ENCODE assay signal across 9 cellular contexts in genomic region chr1:44803312-44804095, GRCh38. TPM values are rescaled to one million over a fixed set of nuclear protein-coding genes. Genes with fewer than 3 reads are reported as not detected.
DNase-seq lines count a peak whose midpoint lies in the region; ATAC-seq, FAIRE-seq and TF ChIP-seq lines count a peak whose summit lies in the region.
"Had no signal": no experiment of that assay in that cellular context is flagged by ENCODE, and none has a peak within 500 bp of the region (broad histone marks: within the 10 kb centered on the region; RNA-seq: fewer than 3 reads in every experiment).

No MANE protein-coding gene starts in this region.

- DNase-seq in AG10803 (ENCODE audit: low read depth) (no peak), kidney tubule cell (ENCODE audit: low spot score) (peak; percentile 87), 8988T (no peak), GM12892 (ENCODE audit: insufficient read length) (no peak)
- DNase-seq in activated CD8-positive, alpha-beta T cell treated with anti-CD3 and anti-CD28 coated beads for 36 hours = no peak
- DNase-seq: NCI-H1092 treated with DMSO at 0.1 percent for 48 hours; stimulated activated CD4-positive, alpha-beta T cell treated with anti-CD3 and anti-CD28 coated beads, Interleukin-15, amount 100 ng/mL, for 24 hours had no signal

- POLR2A ChIA-PET in activated CD8-positive, alpha-beta T cell treated with anti-CD3 and anti-CD28 coated beads for 36 hours (lab: Charles Lee) = interaction anchor here (1.2 to 8.3 kb wide), 5 partner anchors 11 to 80 kb away, joined by 5 to 130 read pairs (median 59); partner anchors contain the start of genes RNU5D-1 and RPS8

- peaks cover 65% of the 10 kb centered on the region for H3K4me1 Mint-ChIP-seq in activated CD8-positive, alpha-beta T cell treated with anti-CD3 and anti-CD28 coated beads for 36 hours (ENCODE audit: low read depth)

- peak overlapping the region; percentile 83 for H3K4me3 ChIP-seq in AG10803 (ENCODE audit: low read length)

- intact Hi-C loops in activated CD8-positive, alpha-beta T cell treated with anti-CD3 and anti-CD28 coated beads for 36 hours (cut with micrococcal nuclease) = loop anchor here (10.0 kb wide), 1 partner anchor 501 kb away; no protein-coding TSS in a partner anchor

- no peak for ATAC-seq in activated CD8-positive, alpha-beta T cell treated with anti-CD3 and anti-CD28 coated beads for 36 hours
- no peak for ATAC-seq in GM21423 (IDR thresholded peaks at IDR 0.05; ENCODE audit: unreplicated experiment)

- CTCF ChIA-PET in activated CD8-positive, alpha-beta T cell treated with anti-CD3 and anti-CD28 coated beads for 36 hours (lab: Charles Lee) = interaction anchor here (1.1 kb wide), 1 partner anchor 15 kb away, joined by 3 read pairs; no protein-coding TSS in a partner anchor

- no peaks in the 10 kb centered on the region for H3K9me3 Mint-ChIP-seq in activated CD8-positive, alpha-beta T cell treated with anti-CD3 and anti-CD28 coated beads for 36 hours

- H3K27ac Mint-ChIP-seq in activated CD8-positive, alpha-beta T cell treated with anti-CD3 and anti-CD28 coated beads for 36 hours = peak overlapping the region; percentile 87

- H3K27me3 Mint-ChIP-seq in activated CD8-positive, alpha-beta T cell treated with anti-CD3 and anti-CD28 coated beads for 36 hours = no peaks in the 10 kb centered on the region

- peak overlapping the region; percentile 84 for H3K4me3 Mint-ChIP-seq in activated CD8-positive, alpha-beta T cell treated with anti-CD3 and anti-CD28 coated beads for 36 hours

- FAIRE-seq in GM12892 (lab: Jason Lieb, UNC) = no peak
- FAIRE-seq: TTC549 had no signal

- no peak for TF ChIP-seq POLR2A in GM12892 (IDR thresholded peaks at IDR 0.05; ENCODE audit: low read depth, low read length)

- H3K36me3 Mint-ChIP-seq in activated CD8-positive, alpha-beta T cell treated with anti-CD3 and anti-CD28 coated beads for 36 hours (ENCODE audit: low read depth) = peaks cover 54% of the 10 kb centered on the region

- TF ChIP-seq CTCF in AG10803 (conservative IDR thresholded peaks at IDR 0.05; ENCODE audit: low read length) = no peak
- no peak for TF ChIP-seq CTCF in activated CD8-positive, alpha-beta T cell treated with anti-CD3 and anti-CD28 coated beads for 36 hours (IDR thresholded peaks at IDR 0.05)

RNA-seq across cellular contexts. Expression of gene PLK3, which starts 3.3 kb away (rescaled TPM):
- 10 to 100 TPM; 36.4 to 36.6 TPM for total RNA-seq in activated CD8-positive, alpha-beta T cell treated with anti-CD3 and anti-CD28 coated beads for 36 hours
- polyA plus RNA-seq in GM12892 (2012; ENCODE audit: missing spikeins) = 14.4 TPM

RNA-seq across cellular contexts. Expression of gene DYNLT4, which starts 3.6 kb away (rescaled TPM):
- total RNA-seq in activated CD8-positive, alpha-beta T cell treated with anti-CD3 and anti-CD28 coated beads for 36 hours = 1 to 10 TPM in 1 of 2 experiments, under 1 TPM in 1; 0.36 to 1.1 TPM
- not detected for polyA plus RNA-seq in GM12892 (2012; ENCODE audit: missing spikeins)

RNA-seq across cellular contexts. Expression of gene BTBD19, which starts 4.8 kb away (rescaled TPM):
- 1 to 10 TPM; 4.8 to 5.6 TPM for total RNA-seq in activated CD8-positive, alpha-beta T cell treated with anti-CD3 and anti-CD28 coated beads for 36 hours
- polyA plus RNA-seq in GM12892 (2012; ENCODE audit: missing spikeins) = 1.4 TPM

RNA-seq across cellular contexts. Expression of gene BEST4, which starts 15.5 kb away (rescaled TPM):
- 1 to 10 TPM in 1 of 2 experiments, under 1 TPM in 1; 0.87 to 1.0 TPM for total RNA-seq in activated CD8-positive, alpha-beta T cell treated with anti-CD3 and anti-CD28 coated beads for 36 hours
- polyA plus RNA-seq in GM12892 (2012; ENCODE audit: missing spikeins) = 0.72 TPM

RNA-seq across cellular contexts. Expression of gene RPS8, which starts 28.2 kb away (rescaled TPM):
- total RNA-seq in activated CD8-positive, alpha-beta T cell treated with anti-CD3 and anti-CD28 coated beads for 36 hours = 1,000 to 10,000 TPM; 3,218 to 3,314 TPM
- polyA plus RNA-seq in GM12892 (2012; ENCODE audit: missing spikeins) = 7,749 TPM
